ENCODE assay signal across 8 cellular contexts in the genomic region with DNA sequence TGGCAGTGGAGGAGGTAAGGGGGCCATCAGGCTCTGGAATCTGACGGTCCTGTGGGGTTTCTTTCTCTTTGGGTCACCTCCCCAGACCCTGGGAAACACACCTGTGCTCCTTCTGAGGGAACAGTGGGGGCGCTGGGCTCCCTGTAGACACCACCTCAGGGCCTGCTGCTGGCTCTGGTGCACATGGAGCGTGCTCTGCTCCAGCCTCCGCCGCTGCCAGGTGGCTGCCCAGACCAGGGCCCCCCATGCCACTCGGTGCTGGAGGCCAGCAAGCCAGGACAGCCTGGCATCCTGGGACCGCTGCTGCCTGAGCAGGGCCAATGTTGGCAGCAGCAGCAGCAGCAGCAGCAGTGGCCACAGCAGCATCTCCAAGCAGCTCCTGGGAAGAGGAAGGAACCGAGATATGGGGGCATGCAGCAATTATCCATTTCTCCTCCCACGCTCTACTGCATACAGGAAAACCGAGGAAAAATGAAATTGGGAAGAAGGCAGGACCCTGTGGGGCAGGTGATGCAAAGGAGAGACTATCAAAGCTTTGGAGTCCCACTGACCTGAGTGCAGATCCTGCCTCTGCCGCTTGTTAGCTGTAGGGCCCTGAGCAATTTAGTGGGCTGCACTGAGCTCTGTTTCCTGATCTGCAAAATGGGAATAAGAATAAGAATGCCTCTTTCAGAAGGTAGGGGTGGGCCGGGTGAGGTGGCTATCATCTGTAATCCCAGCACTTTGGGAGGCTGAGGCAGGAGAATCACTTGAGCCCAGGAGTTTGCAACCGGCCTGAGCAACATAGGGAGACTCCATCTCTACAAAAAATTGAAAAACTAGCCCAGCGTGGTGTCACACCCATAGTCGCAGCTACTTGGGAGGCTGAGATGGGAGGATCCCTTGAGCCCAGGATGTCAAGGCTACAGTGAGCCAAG. TPM values are rescaled to one million over a fixed set of nuclear protein-coding genes. Genes with fewer than 3 reads are reported as not detected.
DNase-seq lines count a peak whose midpoint lies in the region; ATAC-seq and TF ChIP-seq lines count a peak whose summit lies in the region.

No MANE protein-coding gene starts in this region.

- no peak overlapping the region for H4K8ac ChIP-seq in neuronal stem cell (ENCODE audit: low read depth, low read length)

- H3K27me3 Mint-ChIP-seq in CD4-positive, CD25-positive, alpha-beta regulatory T cell = no peaks in the 10 kb centered on the region
- no peaks in the 10 kb centered on the region for H3K27me3 Mint-ChIP-seq in effector memory CD8-positive, alpha-beta T cell

- H3K36me3 ChIP-seq in CD4-positive, CD25-positive, alpha-beta regulatory T cell (ENCODE audit: control insufficient read depth, insufficient read depth, low read length) = no peaks in the 10 kb centered on the region
- H3K36me3 ChIP-seq in neuronal stem cell (replicated peaks in 1 of 2; ENCODE audit: control insufficient read depth in 2 of 2, insufficient read depth in 2 of 2, low read length in 2 of 2) = peaks cover under 1% of the 10 kb centered on the region in 2 donors

- H3K9me3 ChIP-seq in CD4-positive, CD25-positive, alpha-beta regulatory T cell (ENCODE audit: control insufficient read depth in 2 of 2, low read length in 2 of 2) = no peaks in the 10 kb centered on the region
- no peaks in the 10 kb centered on the region for H3K9me3 ChIP-seq in neuronal stem cell (replicated peaks in 1 of 2; ENCODE audit: control insufficient read depth in 2 of 2, insufficient read depth in 1 of 2, low read depth in 1 of 2, low read length in 2 of 2)

- TF ChIP-seq CTCF in NB4 (IDR thresholded peaks at IDR 0.05; ENCODE audit: low read depth, low read length) = no peak

- WGBS in neuronal stem cell (ENCODE audit: extremely low coverage in 2 of 2, insufficient read length in 2 of 2, insufficient replicate concordance in 1 of 2), 2 donors = no CpG with 5 or more reads among the region's 15 CpGs

- H3K9ac ChIP-seq in neuronal stem cell (ENCODE audit: low read depth, low read length, poor library complexity) = peak overlapping the region; percentile 39

- no peak for DNase-seq in CD4-positive, CD25-positive, alpha-beta regulatory T cell
- DNase-seq in NB4 (ENCODE audit: low read depth) (no peak), neuronal stem cell (ENCODE audit: low spot score) (no peak), middle frontal gyrus (ENCODE audit: extremely low spot score, low spot score) (no peak), COLO668 (lab: John Stamatoyannopoulos, UW; ENCODE audit: unreplicated experiment) (no peak), mucosa of gallbladder (ENCODE audit: low spot score) (no peak)
- no peak for DNase-seq in effector memory CD8-positive, alpha-beta T cell

- no peak overlapping the region for H3K14ac ChIP-seq in neuronal stem cell (ENCODE audit: low read length)

- H3K27me3 ChIP-seq in CD4-positive, CD25-positive, alpha-beta regulatory T cell (ENCODE audit: control insufficient read depth, insufficient read depth, low read length) = no peaks in the 10 kb centered on the region
- no peaks in the 10 kb centered on the region for H3K27me3 ChIP-seq in neuronal stem cell (ENCODE audit: control insufficient read depth in 3 of 3, insufficient read depth in 3 of 3, low read depth in 1 of 3, low read length in 3 of 3)

- no peak overlapping the region for H3K4me2 ChIP-seq in neuronal stem cell (ENCODE audit: insufficient read depth, low read length, poor library complexity, severe bottlenecking)

- peaks cover 5 to 39% (median 11%) of the 10 kb centered on the region in 4 donors for H3K4me1 Mint-ChIP-seq in CD4-positive, CD25-positive, alpha-beta regulatory T cell
- peaks cover 21 to 22% of the 10 kb centered on the region in 2 donors for H3K4me1 Mint-ChIP-seq in effector memory CD8-positive, alpha-beta T cell (ENCODE audit: low read depth in 2 of 2)

- peak overlapping the region; percentile 89 for H2BK15ac ChIP-seq in neuronal stem cell (ENCODE audit: low read length)

- peak overlapping the region; percentile 86 for H3K4me3 ChIP-seq in CD4-positive, CD25-positive, alpha-beta regulatory T cell (ENCODE audit: low read depth, low read length)
- H3K4me3 ChIP-seq in NB4 (ENCODE audit: low read depth, low read length) (peak overlapping the region; percentile 78), neuronal stem cell (ENCODE audit: low read length in 2 of 2) (peak overlapping the region in 1 of 2 donors; percentile 79)

- H2BK5ac ChIP-seq in neuronal stem cell (ENCODE audit: low read length) = no peak overlapping the region

- no peak overlapping the region for H4K91ac ChIP-seq in neuronal stem cell (ENCODE audit: low read depth, low read length, poor library complexity)

- peaks cover 18% of the 10 kb centered on the region for H3K4me1 ChIP-seq in CD4-positive, CD25-positive, alpha-beta regulatory T cell (ENCODE audit: control insufficient read depth, insufficient read depth, low read length, poor library complexity, severe bottlenecking)
- H3K4me1 ChIP-seq in neuronal stem cell (ENCODE audit: control insufficient read depth in 2 of 2, insufficient read depth in 1 of 2, low read depth in 1 of 2, low read length in 2 of 2) = peaks cover 2 to 4% of the 10 kb centered on the region in 2 donors

- H3K36me3 Mint-ChIP-seq in CD4-positive, CD25-positive, alpha-beta regulatory T cell = peaks cover 4% of the 10 kb centered on the region
- H3K36me3 Mint-ChIP-seq in effector memory CD8-positive, alpha-beta T cell (ENCODE audit: insufficient read depth) = no peaks in the 10 kb centered on the region

- no peak for TF ChIP-seq POLR2A in NB4 (IDR thresholded peaks at IDR 0.05; ENCODE audit: extremely low read depth, insufficient read length)

- no peaks in the 10 kb centered on the region for H3K9me3 Mint-ChIP-seq in CD4-positive, CD25-positive, alpha-beta regulatory T cell
- H3K9me3 Mint-ChIP-seq in effector memory CD8-positive, alpha-beta T cell = no peaks in the 10 kb centered on the region

- H3K4ac ChIP-seq in neuronal stem cell (ENCODE audit: low read length) = no peak overlapping the region

- peak overlapping the region; percentile 81 to 97 (median 96) for H3K4me3 Mint-ChIP-seq in CD4-positive, CD25-positive, alpha-beta regulatory T cell
- peak overlapping the region; percentile 94 to 99 for H3K4me3 Mint-ChIP-seq in effector memory CD8-positive, alpha-beta T cell

- H2BK12ac ChIP-seq in neuronal stem cell (ENCODE audit: low read length) = no peak overlapping the region

- peak overlapping the region; percentile 83 to 97 (median 94) for H3K27ac Mint-ChIP-seq in CD4-positive, CD25-positive, alpha-beta regulatory T cell
- peak overlapping the region; percentile 91 to 95 for H3K27ac Mint-ChIP-seq in effector memory CD8-positive, alpha-beta T cell

- H2BK120ac ChIP-seq in neuronal stem cell (ENCODE audit: low read depth, low read length) = peak overlapping the region; percentile 22

- peak; percentile 5 to 6 for ATAC-seq in CD4-positive, CD25-positive, alpha-beta regulatory T cell (ENCODE audit: low read depth in 2 of 2)
- peak; percentile 18 for ATAC-seq in effector memory CD8-positive, alpha-beta T cell (replicated peaks)
- ATAC-seq in GM21576 (IDR thresholded peaks at IDR 0.05; ENCODE audit: unreplicated experiment) = no peak

- H3K79me1 ChIP-seq in neuronal stem cell (ENCODE audit: low read depth, low read length) = no peaks in the 10 kb centered on the region

- peak overlapping the region; percentile 95 for H2AFZ ChIP-seq in neuronal stem cell (ENCODE audit: low read length)

- H3K23ac ChIP-seq in neuronal stem cell (ENCODE audit: low read depth, low read length, poor library complexity) = no peak overlapping the region

- H2AK5ac ChIP-seq in neuronal stem cell (ENCODE audit: low read depth, low read length) = peak overlapping the region; percentile 32

- H3K27ac ChIP-seq in CD4-positive, CD25-positive, alpha-beta regulatory T cell (ENCODE audit: insufficient read depth, low read length, poor library complexity, severe bottlenecking) = peak overlapping the region; percentile 65
- H3K27ac ChIP-seq in neuronal stem cell (replicated peaks; ENCODE audit: low read length) = no peak overlapping the region

- H3K18ac ChIP-seq in neuronal stem cell (ENCODE audit: low read length) = no peak overlapping the region

RNA-seq across cellular contexts. Expression of gene GHDC, which starts 0.8 kb away (rescaled TPM):
- 13.6 TPM for total RNA-seq in CD4-positive, CD25-positive, alpha-beta regulatory T cell
- polyA plus RNA-seq in CD4-positive, CD25-positive, alpha-beta regulatory T cell = 10 to 100 TPM; 11.1 to 17.8 (median 13.2) TPM
- 1.8 TPM for polyA plus RNA-seq in neuronal stem cell (2013, experiment 1 of 2)
- polyA plus RNA-seq in neuronal stem cell (2013, experiment 2 of 2) = 2.0 TPM
- total RNA-seq in mucosa of gallbladder = 34.4 TPM

RNA-seq across cellular contexts. Expression of gene HCRT, which starts 8.2 kb away (rescaled TPM):
- total RNA-seq in CD4-positive, CD25-positive, alpha-beta regulatory T cell = not detected
- not detected for polyA plus RNA-seq in CD4-positive, CD25-positive, alpha-beta regulatory T cell
- not detected for polyA plus RNA-seq in neuronal stem cell (2013, experiment 1 of 2)
- polyA plus RNA-seq in neuronal stem cell (2013, experiment 2 of 2) = 0.17 TPM
- not detected for total RNA-seq in mucosa of gallbladder

RNA-seq across cellular contexts. Expression of gene KCNH4, which starts 12.5 kb away (rescaled TPM):
- 0.47 TPM for total RNA-seq in CD4-positive, CD25-positive, alpha-beta regulatory T cell
- not detected for polyA plus RNA-seq in CD4-positive, CD25-positive, alpha-beta regulatory T cell
- not detected for polyA plus RNA-seq in neuronal stem cell (2013, experiment 1 of 2)
- not detected for polyA plus RNA-seq in neuronal stem cell (2013, experiment 2 of 2)
- total RNA-seq in mucosa of gallbladder = 0.06 TPM

RNA-seq across cellular contexts. Expression of gene RAB5C, which starts 38.7 kb away (rescaled TPM):
- 93.7 TPM for total RNA-seq in CD4-positive, CD25-positive, alpha-beta regulatory T cell
- polyA plus RNA-seq in CD4-positive, CD25-positive, alpha-beta regulatory T cell = 10 to 100 TPM; 56.0 to 98.5 (median 69.9) TPM
- polyA plus RNA-seq in neuronal stem cell (2013, experiment 1 of 2) = 73.5 TPM
- 73.6 TPM for polyA plus RNA-seq in neuronal stem cell (2013, experiment 2 of 2)
- total RNA-seq in mucosa of gallbladder = 150 TPM
